11 cellular contexts compared by ENCODE assay signal in the genomic region with DNA sequence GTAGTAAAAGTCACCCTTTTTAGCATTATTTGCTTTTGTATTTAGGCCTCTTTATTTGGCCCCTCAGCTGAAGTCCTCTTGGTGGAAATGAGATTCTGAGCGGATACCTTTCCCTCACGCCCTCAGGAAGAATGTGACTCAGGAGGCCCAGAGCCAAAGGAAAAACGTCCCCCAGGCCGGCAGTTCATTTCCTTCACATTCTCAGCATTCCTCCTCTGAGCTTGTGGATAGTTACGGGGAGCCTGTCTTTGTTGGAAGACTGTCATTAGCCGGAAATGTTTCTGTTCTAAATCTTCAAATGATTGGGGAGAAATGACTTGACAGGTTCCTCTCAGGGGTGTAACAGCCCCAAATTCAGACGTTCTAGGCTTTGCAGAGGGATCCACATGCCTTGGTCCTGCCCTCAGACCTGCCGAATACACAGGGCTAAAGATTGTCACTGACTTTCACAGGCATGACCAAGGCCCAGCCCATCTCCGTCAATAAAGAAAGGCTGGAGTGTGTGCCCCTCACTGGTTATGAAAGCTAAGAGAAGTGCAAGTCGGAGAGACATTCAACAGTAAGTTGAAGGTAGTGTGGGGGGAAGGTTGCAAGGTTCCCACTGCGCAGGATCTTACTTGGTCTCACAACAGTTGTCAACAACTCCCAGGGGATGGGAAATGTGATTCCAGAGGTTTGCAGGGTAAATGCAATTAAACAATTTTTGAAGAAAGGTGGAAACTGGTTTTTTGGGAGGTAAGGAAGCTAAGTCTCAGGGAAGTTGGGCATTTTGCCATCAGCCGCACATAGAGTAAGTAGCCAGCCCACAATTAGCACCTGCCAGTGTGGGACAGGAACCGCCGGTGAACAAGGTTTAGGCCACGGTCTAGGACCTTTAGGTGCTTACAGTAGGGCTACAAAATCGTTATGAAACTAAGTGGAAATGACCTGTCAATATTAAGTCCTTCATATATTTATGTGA. TPM values are rescaled to one million over a fixed set of nuclear protein-coding genes. Genes with fewer than 3 reads are reported as not detected.
A peak's percentile ranks its signal among the peaks of the same experiment; 100 is the strongest.
DNase-seq lines count a peak whose midpoint lies in the region; ATAC-seq lines count a peak whose summit lies in the region.
"Had no signal": no experiment of that assay in that cellular context is flagged by ENCODE, and none has a peak within 500 bp of the region (broad histone marks: within the 10 kb centered on the region; RNA-seq: fewer than 3 reads in every experiment).

No MANE protein-coding gene starts in this region.

- ATAC-seq in GM19328 (IDR thresholded peaks at IDR 0.05; ENCODE audit: unreplicated experiment): no peak
- ATAC-seq: stimulated activated memory B cell treated with anti-CD40 and anti-IgM and Interleukin-4, amounts not matched to agents 10 μg/mL and 1 μg/mL and 100 μg/mL, for 72 hours had no signal

- peak; percentile 72 for DNase-seq in LHCN-M2 (ENCODE audit: low read depth)
- DNase-seq in ecto neural progenitor cell (ENCODE audit: low spot score): peak; percentile 68
- peak; percentile 67 to 90 for DNase-seq in lung microvascular endothelial cell (ENCODE audit: low read depth in 2 of 2)
- no peak for DNase-seq in activated CD4-positive, alpha-beta T cell treated with anti-CD3 and anti-CD28 coated beads for 48 hours
- no peak for DNase-seq in NCI-H2081 (lab: John Stamatoyannopoulos, UW)
- no peak for DNase-seq in NCI-H187 treated with DMSO at 0.1 percent for 48 hours (lab: John Stamatoyannopoulos, UW)
- DNase-seq: CD4-positive, alpha-beta memory T cell had no signal

- H2AFZ ChIP-seq in ACC112 (ENCODE audit: low read length, unreplicated experiment): peak overlapping the region; percentile 82

- peaks cover 20% of the 10 kb centered on the region for H3K4me1 ChIP-seq in ACC112 (ENCODE audit: control insufficient read depth, insufficient read depth, low read length, unreplicated experiment)

- no peaks in the 10 kb centered on the region for H3K79me2 ChIP-seq in ACC112 (ENCODE audit: control insufficient read depth, insufficient read depth, low read length, unreplicated experiment)

- H3K36me3 ChIP-seq in ACC112 (ENCODE audit: insufficient read depth, low read length): no peaks in the 10 kb centered on the region

- H3K27me3 ChIP-seq in ACC112 (ENCODE audit: insufficient read depth, low read length): no peaks in the 10 kb centered on the region

- H3K27ac ChIP-seq in ACC112 (ENCODE audit: low read depth, low read length): peak overlapping the region; percentile 35

- peak overlapping the region; percentile 23; the same call in 1 of the 2 replicates for H3K4me3 ChIP-seq in ACC112 (ENCODE audit: low read depth, low read length)

RNA-seq across cellular contexts. Expression of gene MYZAP, which starts 39.7 kb away (rescaled TPM):
- total RNA-seq in LHCN-M2 (2014; rRNA removed): 0.06 TPM in 1 of 2 replicates, not detected in the other
- 0.39 TPM for polyA plus RNA-seq in LHCN-M2 (2012)
- total RNA-seq in lung microvascular endothelial cell: 49.7 and 86.3 TPM in 2 replicates
- total RNA-seq: activated T-helper 1 cell treated with anti-CD3 and anti-CD28 coated beads, Interleukin-12 subunit alpha, Interleukin-12 subunit beta, Interleukin-2, Interleukin-4 antibody, amounts not matched to agents 30 ng/mL and 10 ng/mL and 1 ng/mL, durations not matched to agents 14 hours and 24 hours and 36 hours had no signal

Comparison
In these comparisons a context has a peak if more than half of its experiments do, and no peak if none do; other contexts are left out.
1. DNase-seq: peak in LHCN-M2 (single experiment), ecto neural progenitor cell (single experiment) and lung microvascular endothelial cell (2 of 2); none in activated CD4-positive, alpha-beta T cell treated with anti-CD3 and anti-CD28 coated beads for 48 hours (single experiment), NCI-H2081 (0 of 2) and NCI-H187 treated with DMSO at 0.1 percent for 48 hours (single experiment).
2. RNA of gene MYZAP, which starts 39.7 kb away (total RNA-seq): 49.7 to 86.3 TPM in lung microvascular endothelial cell; 0.06 TPM in LHCN-M2; every median in the first group is over 10 times any median in the second.